In the genomic region with DNA sequence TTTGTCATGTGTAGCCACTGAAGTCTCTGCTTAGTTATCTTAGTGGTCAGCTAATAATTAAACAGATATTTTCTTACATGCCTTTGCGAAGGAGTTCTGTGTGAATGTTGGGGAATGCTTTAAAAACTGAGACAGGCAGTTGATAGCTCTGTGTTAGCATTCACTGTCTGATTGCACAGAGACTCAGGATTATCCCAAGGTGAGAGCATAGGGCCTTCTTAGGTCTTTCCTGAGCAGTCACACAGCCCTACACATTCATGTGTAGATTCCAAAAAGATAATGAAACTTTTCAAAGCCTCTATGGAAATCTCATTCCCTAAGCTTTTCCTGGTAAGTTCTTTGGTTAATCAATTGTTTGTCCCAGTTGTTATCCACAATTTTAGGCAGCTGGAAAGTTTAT, we compare ENCODE assay signal across 25 cellular contexts.
"Had no signal": no experiment of that assay in that cellular context is flagged by ENCODE, and none has a peak within 500 bp of the region (broad histone marks: within the 10 kb centered on the region; RNA-seq: fewer than 3 reads in every experiment).

No MANE protein-coding gene starts in this region.

- H3K36me3 ChIP-seq: SJSA1 had no signal

- H3K4me2 ChIP-seq: SK-N-SH had no signal

- DNase-seq: activated CD4-positive, alpha-beta memory T cell treated with anti-CD3 and anti-CD28 coated beads, Interleukin-2, amount 10 ng/mL, durations not matched to agents 7 days and 5 days; activated CD4-positive, alpha-beta T cell treated with anti-CD3 and anti-CD28 coated beads for 4 hours; activated CD4-positive, CD25-positive, alpha-beta regulatory T cell treated with anti-CD3 and anti-CD28 coated beads, Interleukin-2, amount 50 U/mL, for 72 hours; activated CD8-positive, alpha-beta memory T cell treated with anti-CD3 and anti-CD28 coated beads for 24 hours; activated CD8-positive, alpha-beta memory T cell treated with anti-CD3 and anti-CD28 coated beads, Interleukin-2, amount 10 ng/mL, durations not matched to agents 7 days and 5 days; activated CD8-positive, alpha-beta memory T cell treated with anti-CD3 and anti-CD28 coated beads, Interleukin-2, amount 50 U/mL, for 48 hours; activated effector memory CD4-positive, alpha-beta T cell treated with Interleukin-2 at 50 U/mL for 16 hours; activated naive CD4-positive, alpha-beta T cell treated with anti-CD3 and anti-CD28 coated beads, Interleukin-2, amount 10 ng/mL, durations not matched to agents 7 days and 5 days; activated naive CD8-positive, alpha-beta T cell treated with anti-CD3 and anti-CD28 coated beads, Interleukin-2, amount 50 U/mL, for 24 hours; activated T-cell treated with anti-CD3 and anti-CD28 coated beads, Interleukin-2, amount 50 U/mL, for 48 hours; anterior cingulate cortex; caudate nucleus; cerebellar nuclear complex; NCI-H1105 treated with DMSO at 0.1 percent for 48 hours; NCI-H1436; NCI-H1694; NCI-H1930; NCI-H2081 treated with DMSO at 0.1 percent for 48 hours; NCI-H226; NCI-H446 treated with DMSO at 0.1 percent for 48 hours; NCI-H524; SHP77 treated with DMSO at 0.1 percent for 48 hours; SK-N-SH had no signal

- H3K9ac ChIP-seq: SK-N-SH had no signal

- ATAC-seq: activated CD8-positive, alpha-beta memory T cell treated with anti-CD3 and anti-CD28 coated beads, Interleukin-2, amount 10 ng/mL, durations not matched to agents 7 days and 5 days; activated naive CD8-positive, alpha-beta T cell treated with anti-CD3 and anti-CD28 coated beads, Interleukin-2, amount 50 U/mL, for 24 hours; Panc1 had no signal

- H3K27ac ChIP-seq: SJSA1 had no signal

- H3K27me3 ChIP-seq: SJSA1 had no signal

- H3K4me3 ChIP-seq: SJSA1 had no signal
